Comparison of ENCODE assay signal across 7 cellular contexts in genomic region chr14:34538871-34539406, GRCh38. TPM values are rescaled to one million over a fixed set of nuclear protein-coding genes. Genes with fewer than 3 reads are reported as not detected.
DNase-seq lines count a peak whose midpoint lies in the region; ATAC-seq and TF ChIP-seq lines count a peak whose summit lies in the region.

No MANE protein-coding gene starts in this region.

- H3K4me3 ChIP-seq in SJCRH30 (peak overlapping the region; percentile 86), foreskin fibroblast (ENCODE audit: low read depth in 1 of 2, low read length in 2 of 2) (peak overlapping the region; percentile 98 to 99), skin epidermis (peak overlapping the region; percentile 77 to 96 (median 90))

- H3K36me3 ChIP-seq in SJCRH30, result peaks cover 12% of the 10 kb centered on the region

- no peak for TF ChIP-seq CTCF in foreskin fibroblast (IDR thresholded peaks at IDR 0.05; ENCODE audit: low read depth, low read length)

- peak; percentile 5 for ATAC-seq in GM21515 (IDR thresholded peaks at IDR 0.05; ENCODE audit: unreplicated experiment)
- ATAC-seq in HG02981 (IDR thresholded peaks at IDR 0.05; ENCODE audit: unreplicated experiment), result no peak

- DNase-seq in SJCRH30 (no peak), foreskin fibroblast (no peak), AML-193 (lab: John Stamatoyannopoulos, UW) (no peak), NCI-H1930 (lab: John Stamatoyannopoulos, UW) (no peak)

- H3K27ac ChIP-seq in SJCRH30 (peak overlapping the region; percentile 87), skin epidermis (peak overlapping the region; percentile 79 to 99 (median 94))

- no peaks in the 10 kb centered on the region for H3K27me3 ChIP-seq in SJCRH30

- H3K9me3 ChIP-seq in SJCRH30 (replicated peaks), result no peaks in the 10 kb centered on the region

- H3K4me1 ChIP-seq in SJCRH30, result peaks cover 4% of the 10 kb centered on the region; the same call in 1 of the 2 replicates

RNA-seq across cellular contexts. Expression of gene EAPP, which starts 0.6 kb away (rescaled TPM):
- total RNA-seq in SJCRH30 (2014; rRNA removed; shearing (Covaris generic)), result 51.1 and 58.5 TPM in 2 replicates
